ENCODE assay signal across 13 cellular contexts in the genomic region with DNA sequence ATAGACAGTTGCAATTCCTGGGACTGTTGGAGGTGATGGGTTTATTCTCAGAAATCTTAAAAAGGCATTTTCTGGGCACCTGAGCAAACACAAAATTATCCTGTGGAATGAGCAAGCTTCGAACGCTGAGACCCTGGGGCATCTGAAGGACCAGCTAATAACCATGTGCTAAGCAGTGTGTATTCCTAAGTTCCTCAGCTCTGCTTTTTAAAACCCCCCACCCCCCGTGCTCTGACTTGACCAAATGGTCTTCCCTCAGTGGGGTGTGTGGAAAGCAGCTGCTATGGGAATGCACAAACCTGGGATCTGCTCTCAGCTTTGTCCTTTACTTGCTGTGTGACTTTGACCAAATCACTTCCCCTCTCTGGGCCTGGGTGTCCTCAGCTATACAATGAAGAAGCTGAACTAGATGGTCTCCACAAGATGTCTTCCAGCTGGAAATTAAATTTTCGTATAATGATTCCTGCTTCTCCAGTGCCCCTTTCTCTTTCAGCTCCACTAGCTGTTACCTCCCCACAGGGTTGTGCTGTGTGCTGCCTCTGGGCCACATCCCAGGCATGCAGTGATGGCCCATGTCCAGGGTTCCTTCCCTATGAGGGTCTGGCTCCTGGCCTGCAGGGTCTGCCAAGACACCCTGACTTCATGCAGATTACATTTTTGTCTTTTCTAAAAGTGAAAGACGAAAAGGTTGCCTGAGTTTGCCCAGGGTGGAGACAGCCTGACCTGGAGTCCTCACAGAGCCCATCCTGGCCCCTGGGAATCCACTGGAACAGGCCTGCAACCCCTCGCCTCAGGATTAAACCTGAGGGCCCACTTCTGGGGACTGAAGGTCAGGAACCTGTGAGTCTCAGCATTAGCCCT. TPM values are rescaled to one million over a fixed set of nuclear protein-coding genes. Genes with fewer than 3 reads are reported as not detected.
A peak's percentile ranks its signal among the peaks of the same experiment; 100 is the strongest.
DNase-seq lines count a peak whose midpoint lies in the region; ATAC-seq, FAIRE-seq and TF ChIP-seq lines count a peak whose summit lies in the region.
"Had no signal": no experiment of that assay in that cellular context is flagged by ENCODE, and none has a peak within 500 bp of the region (broad histone marks: within the 10 kb centered on the region; RNA-seq: fewer than 3 reads in every experiment).

No MANE protein-coding gene starts in this region.

- H3K4me1 Mint-ChIP-seq in endothelial cell (ENCODE audit: unreplicated experiment) = peaks cover 10% of the 10 kb centered on the region
- H3K4me1 Mint-ChIP-seq: activated B cell treated with CpG ODN at 0.5 μM for 24 hours, memory B cell had no signal

- no peak overlapping the region for H3K14ac ChIP-seq in H1 (ENCODE audit: insufficient read length)

- H3K27ac ChIP-seq in HCT116 (ENCODE audit: low read depth, low read length) (no peak overlapping the region), H1 (ENCODE audit: low read depth, low read length) (no peak overlapping the region)
- H3K27ac ChIP-seq: coronary artery, epithelial cell of prostate had no signal

- no peak overlapping the region for H4K5ac ChIP-seq in H1 (ENCODE audit: insufficient read length, low read depth, low read length)

- no peaks in the 10 kb centered on the region for H3K36me3 Mint-ChIP-seq in endothelial cell (ENCODE audit: low read depth, unreplicated experiment)
- H3K36me3 Mint-ChIP-seq: IgD-negative memory B cell had no signal

- no peak overlapping the region for H3K4ac ChIP-seq in H1 (replicated peaks; ENCODE audit: insufficient read length, low read depth, low read length)

- H2BK20ac ChIP-seq in H1 (ENCODE audit: low read length) = 0 out of 2 replicates have a peak overlapping the region, but pooled peaks have one; percentile 24

- H3K27me3 ChIP-seq in HCT116 (ENCODE audit: insufficient read depth, low read length) = no peaks in the 10 kb centered on the region; the same call in 1 of the 2 replicates
- no peaks in the 10 kb centered on the region for H3K27me3 ChIP-seq in H1 (replicated peaks in 1 of 4; ENCODE audit: control insufficient read depth in 3 of 4, extremely low read depth in 1 of 4, insufficient read depth in 3 of 4, low read length in 3 of 4)

- no peak overlapping the region for H2BK15ac ChIP-seq in H1 (ENCODE audit: low read length)

- no peak for FAIRE-seq in H1 (lab: Jason Lieb, UNC)

- POLR2A ChIA-PET in HCT116 (lab: Charles Lee) = interaction anchor here (1.6 kb wide), 1 partner anchor 265 kb away, joined by 4 read pairs; no protein-coding TSS in a partner anchor
- POLR2A ChIA-PET in H1 (lab: Charles Lee; ENCODE audit: partially characterized antibody) = no interaction called here

- intact Hi-C loops in HCT116 (cut with micrococcal nuclease) = loop anchor here (1.0 to 5.0 kb wide), 4 partner anchors 91 to 618 kb away; partner anchors contain the start of gene POU2F1

- no peak overlapping the region for H3K27ac Mint-ChIP-seq in endothelial cell (ENCODE audit: unreplicated experiment)
- H3K27ac Mint-ChIP-seq: activated B cell treated with CpG ODN at 0.5 μM for 24 hours, B cell, IgD-negative memory B cell, memory B cell had no signal

- ATAC-seq in GM18868 (IDR thresholded peaks at IDR 0.05; ENCODE audit: unreplicated experiment) (peak; percentile 8), HCT116 (peak; percentile 54)

- H3K4me3 Mint-ChIP-seq in endothelial cell (ENCODE audit: unreplicated experiment) = no peak overlapping the region
- H3K4me3 Mint-ChIP-seq: activated B cell treated with CpG ODN at 0.5 μM for 24 hours, B cell, IgD-negative memory B cell, memory B cell had no signal

- H2BK12ac ChIP-seq in H1 (ENCODE audit: low read depth, low read length) = peak overlapping the region; percentile 50; the same call in 1 of the 2 replicates

- H3K4me3 ChIP-seq in HCT116 (replicated peaks in 1 of 2; ENCODE audit: low read depth in 1 of 2, low read length in 2 of 2) (no peak overlapping the region), H1 (ENCODE audit: extremely low read depth in 1 of 4, insufficient read depth in 2 of 4, low read depth in 3 of 4, low read length in 4 of 4) (no peak overlapping the region)
- H3K4me3 ChIP-seq: coronary artery had no signal

- H2AFZ ChIP-seq in HCT116 (ENCODE audit: low read depth, low read length, poor library complexity, severe bottlenecking) (no peak overlapping the region), H1 (ENCODE audit: low read length) (peak overlapping the region; percentile 35; the same call in 1 of the 2 replicates)

- no peak overlapping the region for H3K56ac ChIP-seq in H1 (replicated peaks; ENCODE audit: insufficient read length, low read depth, low read length)

- BruUV-seq in HCT116 (replicated peaks; lab: Mats Ljungman, UMichigan) = no TSS peak

- TF ChIP-seq RAD21 in HCT116 (IDR thresholded peaks at IDR 0.05; ENCODE audit: low read depth) (no peak), H1 (IDR thresholded peaks at IDR 0.05 in 1 of 2, conservative IDR thresholded peaks at IDR 0.05 in 1 of 2; ENCODE audit: low read depth in 2 of 2, low read length in 2 of 2) (no peak)

- TF ChIP-seq POLR2A in HCT116 (IDR thresholded peaks at IDR 0.05; ENCODE audit: borderline replicate concordance, extremely low read depth, insufficient read depth, insufficient read length) (no peak), H1 (IDR thresholded peaks at IDR 0.05; ENCODE audit: control extremely low read depth in 1 of 2, low read depth in 2 of 2, low read length in 2 of 2) (no peak)

- no peak overlapping the region for H4K91ac ChIP-seq in H1 (replicated peaks; ENCODE audit: insufficient read length, low read length)

- no peaks in the 10 kb centered on the region for H3K9me3 Mint-ChIP-seq in endothelial cell (ENCODE audit: unreplicated experiment)
- H3K9me3 Mint-ChIP-seq: activated B cell treated with CpG ODN at 0.5 μM for 24 hours, IgD-negative memory B cell, memory B cell had no signal

- no peak for DNase-seq in HCT116 (ENCODE audit: low read depth, low spot score)
- DNase-seq in H1 (ENCODE audit: low read depth in 1 of 2, low spot score in 2 of 2) = no peak
- DNase-seq in myocyte (ENCODE audit: low read depth) = peak; percentile 34
- DNase-seq in endothelial cell (ENCODE audit: low spot score) = no peak
- DNase-seq in COLO829 (ENCODE audit: low spot score) = no peak
- no peak for DNase-seq in NCI-H524 treated with DMSO at 0.1 percent for 48 hours (lab: John Stamatoyannopoulos, UW)

- H3K9me3 ChIP-seq in HCT116 (ENCODE audit: control insufficient read depth in 1 of 2, insufficient read depth in 1 of 2, low read depth in 1 of 2, low read length in 2 of 2) = no peaks in the 10 kb centered on the region
- H3K9me3 ChIP-seq in H1 (ENCODE audit: insufficient read depth in 2 of 2, low read depth in 1 of 2, low read length in 1 of 2) = no peaks in the 10 kb centered on the region

- H3K79me1 ChIP-seq in H1 (ENCODE audit: low read depth, low read length) = no peaks in the 10 kb centered on the region

- no peaks in the 10 kb centered on the region for H4K20me1 ChIP-seq in HCT116 (ENCODE audit: insufficient read depth)
- H4K20me1 ChIP-seq in H1 (replicated peaks in 1 of 2; ENCODE audit: control insufficient read depth in 1 of 2, insufficient read depth in 2 of 2, low read length in 2 of 2) = no peaks in the 10 kb centered on the region

- H4K8ac ChIP-seq in H1 (ENCODE audit: extremely low read depth, insufficient read depth, low read length) = no peak overlapping the region

- no peaks in the 10 kb centered on the region for H3K9me2 ChIP-seq in HCT116 (ENCODE audit: insufficient read depth)

- H3K23me2 ChIP-seq in H1 (ENCODE audit: low read depth, low read length) = no peaks in the 10 kb centered on the region

- H3K4me2 ChIP-seq in HCT116 (ENCODE audit: low read length) (no peak overlapping the region), H1 (ENCODE audit: insufficient read depth in 1 of 2, low read depth in 2 of 2, low read length in 2 of 2) (no peak overlapping the region)

- no peak overlapping the region for H2BK120ac ChIP-seq in H1 (replicated peaks; ENCODE audit: low read depth, low read length)

- H3K9ac ChIP-seq in HCT116 (ENCODE audit: low read length) (no peak overlapping the region), H1 (replicated peaks in 1 of 4; ENCODE audit: extremely low read depth in 1 of 4, low read depth in 3 of 4, low read length in 3 of 4) (no peak overlapping the region)

- H2AK5ac ChIP-seq in H1 (ENCODE audit: low read depth, low read length) = no peak overlapping the region

- WGBS in H1 (ENCODE audit: extremely low coverage in 1 of 2, insufficient coverage in 1 of 2, insufficient read length in 1 of 2, insufficient replicate concordance in 2 of 2, low coverage in 1 of 2, low lambda C conversion rate in 2 of 2, missing lambda C conversion rate in 1 of 2), 2 experiments = 80% methylated on average over 6 of the region's 6 CpGs; no CpG with 5 or more reads in 1 of the 2 experiments

- no peaks in the 10 kb centered on the region for H3K4me1 ChIP-seq in HCT116 (ENCODE audit: control insufficient read depth in 1 of 2, insufficient read depth in 2 of 2, low read length in 2 of 2)
- H3K4me1 ChIP-seq in H1 (replicated peaks in 1 of 4; ENCODE audit: control insufficient read depth in 3 of 4, insufficient read depth in 4 of 4, low read length in 3 of 4) = peaks cover 0 to 3% (median 0%) of the 10 kb centered on the region in 4 experiments; a peak in 2 of 7 replicates

- no peak overlapping the region for H2BK5ac ChIP-seq in H1 (ENCODE audit: low read depth, low read length)

- TF ChIP-seq EP300 in H1 (IDR thresholded peaks at IDR 0.05; ENCODE audit: borderline replicate concordance in 1 of 2, low read depth in 2 of 2, low read length in 2 of 2) = no peak

- peak overlapping the region; percentile 4; the same call in 1 of the 2 replicates for H3K18ac ChIP-seq in H1 (ENCODE audit: extremely low read depth, low read length)

- H3K36me3 ChIP-seq in HCT116 (ENCODE audit: control insufficient read depth in 1 of 2, insufficient read depth in 2 of 2, low read length in 2 of 2) = no peaks in the 10 kb centered on the region
- H3K36me3 ChIP-seq in H1 (ENCODE audit: control insufficient read depth in 2 of 4, insufficient read depth in 4 of 4, low read length in 3 of 4) = no peaks in the 10 kb centered on the region

- TF ChIP-seq CTCF in HCT116 (IDR thresholded peaks at IDR 0.05 in 2 of 3, conservative IDR thresholded peaks at IDR 0.05 in 1 of 3; ENCODE audit: borderline replicate concordance in 1 of 3, insufficient read depth in 1 of 3, low read depth in 2 of 3, low read length in 2 of 3) = no peak
- no peak for TF ChIP-seq CTCF in H1 (IDR thresholded peaks at IDR 0.05; ENCODE audit: control extremely low read depth in 1 of 3, insufficient read depth in 1 of 3, low read depth in 1 of 3, low read length in 3 of 3)
- TF ChIP-seq CTCF in endothelial cell (IDR thresholded peaks at IDR 0.05; ENCODE audit: unreplicated experiment) = no peak

- RAD21 ChIA-PET in HCT116 (lab: Charles Lee; ENCODE audit: low non-redundant PET in 1 of 2, low total read pairs in 2 of 2, uncharacterized antibody in 2 of 2, unreplicated experiment in 2 of 2) = interaction anchor here in 1 of 2 experiments (1.6 kb wide), 1 partner anchor 78 kb away, joined by 3 read pairs; no protein-coding TSS in a partner anchor

- CTCF ChIA-PET in HCT116 (lab: Charles Lee) (interaction anchor here (0.6 to 1.6 kb wide), 8 partner anchors 8 to 474 kb away, joined by 3 to 6 read pairs (median 3); partner anchors contain the start of gene CREG1), H1 (lab: Charles Lee; ENCODE audit: partially characterized antibody) (interaction anchor here (0.6 to 4.6 kb wide), 53 partner anchors 8 to 648 kb away, joined by 3 to 74 read pairs (median 5); partner anchors contain the start of genes CD247 and POU2F1)

- H3K23ac ChIP-seq in H1 (ENCODE audit: insufficient read length) = no peak overlapping the region

- H3K27me3 Mint-ChIP-seq in endothelial cell (ENCODE audit: unreplicated experiment) = no peaks in the 10 kb centered on the region
- H3K27me3 Mint-ChIP-seq: activated B cell treated with CpG ODN at 0.5 μM for 24 hours, B cell, IgD-negative memory B cell, memory B cell had no signal

- H3K79me2 ChIP-seq in HCT116 (ENCODE audit: insufficient read depth, low read length) (no peaks in the 10 kb centered on the region), H1 (ENCODE audit: control insufficient read depth in 1 of 2, insufficient read depth in 2 of 2, low read length in 2 of 2) (no peaks in the 10 kb centered on the region)

RNA-seq across cellular contexts. Expression of gene CD247, which starts 14.9 kb away (rescaled TPM):
- total RNA-seq in HCT116 (2021; ENCODE audit: unreplicated experiment) (0.57 TPM), myocyte (0.21 TPM in 1 of 2 replicates, not detected in the other), endothelial cell (ENCODE audit: unreplicated experiment) (not detected)
- polyA plus RNA-seq in HCT116 (2012) = 0.14 and 0.16 TPM in 2 replicates
- 1.7 and 2.2 TPM in 2 replicates for total RNA-seq in H1 (2021; fragmentation: NEBNext Ultra II Directional; extraction: Animal tissue kit (Norgen Biotek cat#: 25700))
- 1.9 and 2.0 TPM in 2 replicates for polyA plus RNA-seq in H1 (2011; rRNA removed)
- 2.1 TPM for polyA plus RNA-seq in H1 (2011; cell fraction: cytosol; rRNA removed)
- polyA plus RNA-seq in H1 (2011; cell fraction: nucleus; rRNA removed) = 2.1 TPM
- polyA plus RNA-seq in H1 (2012, experiment 1 of 2) = 1.8 to 3.6 TPM (median 2.1 TPM) in 4 replicates
- polyA plus RNA-seq in H1 (2012, experiment 2 of 2) = 1.2 TPM
- 1.2 TPM for polyA plus RNA-seq in H1 (2013, experiment 1 of 2)
- 1.4 TPM for polyA plus RNA-seq in H1 (2013, experiment 2 of 2)
- polyA minus RNA-seq in H1 (2011; rRNA and poly(A)+ RNA removed) = 0.71 and 0.95 TPM in 2 replicates
- 1.5 TPM for polyA minus RNA-seq in H1 (2011; cell fraction: cytosol; rRNA and poly(A)+ RNA removed)
- polyA minus RNA-seq in H1 (2011; cell fraction: nucleus; rRNA and poly(A)+ RNA removed) = 0.40 TPM
- 0.05 TPM for polyA plus RNA-seq in myocyte (2012)

RNA-seq across cellular contexts. Expression of gene CREG1, which starts 20.4 kb away (rescaled TPM):
- total RNA-seq in HCT116 (2021; ENCODE audit: unreplicated experiment) (55.7 TPM), myocyte (201 and 310 TPM in 2 replicates), endothelial cell (ENCODE audit: unreplicated experiment) (22.2 TPM)
- polyA plus RNA-seq in HCT116 (2012) = 30.4 and 40.8 TPM in 2 replicates
- 28.7 and 30.1 TPM in 2 replicates for total RNA-seq in H1 (2021; fragmentation: NEBNext Ultra II Directional; extraction: Animal tissue kit (Norgen Biotek cat#: 25700))
- 23.7 and 29.8 TPM in 2 replicates for polyA plus RNA-seq in H1 (2011; rRNA removed)
- 31.1 TPM for polyA plus RNA-seq in H1 (2011; cell fraction: cytosol; rRNA removed)
- 16.1 TPM for polyA plus RNA-seq in H1 (2011; cell fraction: nucleus; rRNA removed)
- polyA plus RNA-seq in H1 (2012, experiment 1 of 2) = 17.0 to 21.8 TPM (median 17.6 TPM) in 4 replicates
- 5.8 TPM for polyA plus RNA-seq in H1 (2012, experiment 2 of 2)
- polyA plus RNA-seq in H1 (2013, experiment 1 of 2) = 38.3 TPM
- polyA plus RNA-seq in H1 (2013, experiment 2 of 2) = 45.5 TPM
- polyA minus RNA-seq in H1 (2011; rRNA and poly(A)+ RNA removed) = 13.0 and 21.0 TPM in 2 replicates
- 20.5 TPM for polyA minus RNA-seq in H1 (2011; cell fraction: cytosol; rRNA and poly(A)+ RNA removed)
- 18.3 TPM for polyA minus RNA-seq in H1 (2011; cell fraction: nucleus; rRNA and poly(A)+ RNA removed)
- 51.1 TPM for polyA plus RNA-seq in myocyte (2012)
